In genomic region chr11:26283852-26284421, GRCh38 we compare ENCODE assay signal across 2 cellular contexts.
TF ChIP-seq lines count a peak whose summit lies in the region.

No MANE protein-coding gene starts in this region.

TF ChIP-seq in A549, 52 proteins besides CTCF, POLR2A, EP300 and RAD21:
- no peak for TF ChIP-seq GATA3 (IDR thresholded peaks at IDR 0.05; ENCODE audit: borderline replicate concordance)
- no peak for TF ChIP-seq HOXB13 (CRISPR knock-in tag; IDR thresholded peaks at IDR 0.05; ENCODE audit: low read depth)
- no peak for TF ChIP-seq HEYL (CRISPR knock-in tag; IDR thresholded peaks at IDR 0.05)
- TF ChIP-seq KDM1A (IDR thresholded peaks at IDR 0.05; ENCODE audit: low read depth) = no peak

TF ChIP-seq in HepG2, 621 proteins besides CTCF, POLR2A, EP300 and RAD21:
- no peak for TF ChIP-seq NFE2 (CRISPR knock-in tag; IDR thresholded peaks at IDR 0.05)
- TF ChIP-seq ARNT2 (CRISPR knock-in tag; IDR thresholded peaks at IDR 0.05; ENCODE audit: low read depth) = no peak
- TF ChIP-seq ZNF562 (CRISPR knock-in tag; IDR thresholded peaks at IDR 0.05; ENCODE audit: borderline replicate concordance) = no peak
- TF ChIP-seq ZBTB25 (CRISPR knock-in tag; IDR thresholded peaks at IDR 0.05) = no peak
- no peak for TF ChIP-seq ZNF879 (CRISPR knock-in tag; IDR thresholded peaks at IDR 0.05)
